1 cellular context compared by ENCODE assay signal in genomic region chr3:136343446-136343845, GRCh38.
TF ChIP-seq lines count a peak whose summit lies in the region.

No MANE protein-coding gene starts in this region.

TF ChIP-seq in A549, 52 proteins besides CTCF, POLR2A, EP300 and RAD21 (continued from another document):
- TF ChIP-seq, protein P1, sequence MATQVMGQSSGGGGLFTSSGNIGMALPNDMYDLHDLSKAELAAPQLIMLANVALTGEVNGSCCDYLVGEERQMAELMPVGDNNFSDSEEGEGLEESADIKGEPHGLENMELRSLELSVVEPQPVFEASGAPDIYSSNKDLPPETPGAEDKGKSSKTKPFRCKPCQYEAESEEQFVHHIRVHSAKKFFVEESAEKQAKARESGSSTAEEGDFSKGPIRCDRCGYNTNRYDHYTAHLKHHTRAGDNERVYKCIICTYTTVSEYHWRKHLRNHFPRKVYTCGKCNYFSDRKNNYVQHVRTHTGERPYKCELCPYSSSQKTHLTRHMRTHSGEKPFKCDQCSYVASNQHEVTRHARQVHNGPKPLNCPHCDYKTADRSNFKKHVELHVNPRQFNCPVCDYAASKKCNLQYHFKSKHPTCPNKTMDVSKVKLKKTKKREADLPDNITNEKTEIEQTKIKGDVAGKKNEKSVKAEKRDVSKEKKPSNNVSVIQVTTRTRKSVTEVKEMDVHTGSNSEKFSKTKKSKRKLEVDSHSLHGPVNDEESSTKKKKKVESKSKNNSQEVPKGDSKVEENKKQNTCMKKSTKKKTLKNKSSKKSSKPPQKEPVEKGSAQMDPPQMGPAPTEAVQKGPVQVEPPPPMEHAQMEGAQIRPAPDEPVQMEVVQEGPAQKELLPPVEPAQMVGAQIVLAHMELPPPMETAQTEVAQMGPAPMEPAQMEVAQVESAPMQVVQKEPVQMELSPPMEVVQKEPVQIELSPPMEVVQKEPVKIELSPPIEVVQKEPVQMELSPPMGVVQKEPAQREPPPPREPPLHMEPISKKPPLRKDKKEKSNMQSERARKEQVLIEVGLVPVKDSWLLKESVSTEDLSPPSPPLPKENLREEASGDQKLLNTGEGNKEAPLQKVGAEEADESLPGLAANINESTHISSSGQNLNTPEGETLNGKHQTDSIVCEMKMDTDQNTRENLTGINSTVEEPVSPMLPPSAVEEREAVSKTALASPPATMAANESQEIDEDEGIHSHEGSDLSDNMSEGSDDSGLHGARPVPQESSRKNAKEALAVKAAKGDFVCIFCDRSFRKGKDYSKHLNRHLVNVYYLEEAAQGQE (IDR thresholded peaks at IDR 0.05), result no peak
- TF ChIP-seq RCOR1 (IDR thresholded peaks at IDR 0.05; ENCODE audit: low read depth, low read length) (no peak), NR3C1 (IDR thresholded peaks at IDR 0.05) (no peak), TFCP2L1 (CRISPR knock-in tag; IDR thresholded peaks at IDR 0.05) (no peak), ZNF302 (CRISPR knock-in tag; IDR thresholded peaks at IDR 0.05) (no peak), HDAC2 (IDR thresholded peaks at IDR 0.05) (no peak), EHF (CRISPR knock-in tag; IDR thresholded peaks at IDR 0.05) (no peak), HOXB5 (CRISPR knock-in tag; IDR thresholded peaks at IDR 0.05) (no peak), FOSB (CRISPR knock-in tag; IDR thresholded peaks at IDR 0.05) (no peak), ZC3H11A (IDR thresholded peaks at IDR 0.05) (no peak), ESRRA (IDR thresholded peaks at IDR 0.05; ENCODE audit: borderline replicate concordance, low read length) (no peak), ATOH8 (CRISPR knock-in tag; IDR thresholded peaks at IDR 0.05; ENCODE audit: low read depth) (no peak)
